ENCODE assay signal across 8 cellular contexts in the genomic region with DNA sequence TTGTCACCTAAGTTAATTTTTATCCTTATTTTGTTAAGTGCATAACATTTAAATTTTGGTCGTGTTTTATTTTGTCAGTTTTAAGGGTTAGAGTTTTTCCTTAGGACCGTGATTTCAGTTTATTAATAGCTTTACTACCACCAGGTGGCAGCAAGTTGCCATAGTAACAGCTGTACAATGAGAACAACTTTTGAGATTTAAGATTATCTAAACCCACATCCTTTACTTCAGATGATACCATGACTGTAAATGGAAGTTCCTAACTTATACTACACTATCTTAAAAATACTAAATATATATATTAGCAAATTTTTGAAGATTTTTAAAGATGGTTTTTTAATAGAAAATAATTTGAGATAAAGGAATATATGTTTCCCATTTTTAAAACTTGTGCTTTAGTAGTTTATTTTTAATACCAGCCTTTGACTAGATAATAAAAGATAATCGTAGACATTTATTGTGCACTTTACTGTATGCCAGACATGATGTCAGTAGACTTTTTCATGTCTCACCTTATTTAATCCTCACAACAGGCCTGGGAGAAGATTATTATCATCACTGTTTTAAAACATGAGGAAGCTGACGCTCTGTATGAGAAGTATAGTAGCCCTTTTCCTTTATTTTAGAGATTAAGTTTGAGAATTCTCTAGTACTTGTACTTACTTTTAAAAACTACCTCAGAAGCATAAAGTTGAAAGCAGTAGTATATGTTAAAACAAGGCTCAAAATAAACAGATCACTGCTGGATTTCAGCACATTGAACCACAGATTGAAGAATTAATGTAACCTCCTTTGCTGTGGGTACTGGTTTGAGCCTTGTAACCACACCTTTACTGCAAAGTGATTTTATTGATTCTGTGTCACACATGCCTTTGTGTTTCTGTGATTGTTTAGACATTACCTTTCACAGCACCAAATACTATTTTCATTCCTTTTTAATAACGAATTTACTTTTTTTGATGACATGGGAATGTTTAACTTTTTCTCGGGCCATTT. TPM values are rescaled to one million over a fixed set of nuclear protein-coding genes. Genes with fewer than 3 reads are reported as not detected.
DNase-seq lines count a peak whose midpoint lies in the region; ATAC-seq lines count a peak whose summit lies in the region.

No MANE protein-coding gene starts in this region.

- H3K27me3 ChIP-seq in SJCRH30, result no peaks in the 10 kb centered on the region

- peaks cover 0 to 1% (median 0%) of the 10 kb centered on the region in 3 donors for H3K27me3 Mint-ChIP-seq in immature natural killer cell (ENCODE audit: low read depth in 3 of 3)

- H3K4me1 ChIP-seq in SJCRH30, result no peaks in the 10 kb centered on the region

- peaks cover 19 to 24% (median 23%) of the 10 kb centered on the region in 3 donors for H3K36me3 Mint-ChIP-seq in immature natural killer cell

- ATAC-seq in GM18517 (IDR thresholded peaks at IDR 0.05; ENCODE audit: unreplicated experiment) (peak; percentile 70), HG03280 (IDR thresholded peaks at IDR 0.05; ENCODE audit: unreplicated experiment) (peak; percentile 80)

- peaks cover 6 to 31% of the 10 kb centered on the region in 2 donors for H3K4me1 Mint-ChIP-seq in immature natural killer cell

- no peak overlapping the region for H3K4me3 ChIP-seq in SJCRH30

- peak overlapping the region in 5 of 6 donors; percentile 31 to 73 (median 53) for H3K27ac Mint-ChIP-seq in immature natural killer cell

- no peaks in the 10 kb centered on the region; the same call in 1 of the 2 replicates for H3K9me3 ChIP-seq in SJCRH30 (replicated peaks)

- DNase-seq in Ammon's horn (ENCODE audit: low spot score), result peak; percentile 63
- peak; percentile 20 to 64 for DNase-seq in SJCRH30
- peak; percentile 66 for DNase-seq in astrocyte of the hippocampus (ENCODE audit: low read depth, low spot score)
- peak; percentile 46 to 61 (median 52) for DNase-seq in immature natural killer cell
- peak in 2 of 3 donors; percentile 6 to 13 for DNase-seq in stimulated activated CD4-positive, alpha-beta T cell treated with anti-CD3 and anti-CD28 coated beads, TNF-alpha, amount 100 ng/mL, for 1 hour (ENCODE audit: low read depth in 3 of 3, low spot score in 1 of 3)
- DNase-seq in posterior vena cava (ENCODE audit: low spot score), result no peak

- peaks cover 73% of the 10 kb centered on the region for H3K36me3 ChIP-seq in SJCRH30

- intact Hi-C loops in posterior vena cava (cut with DNase I), result no loop called here

- no peaks in the 10 kb centered on the region for H3K9me3 Mint-ChIP-seq in immature natural killer cell

- H3K4me3 Mint-ChIP-seq in immature natural killer cell, result no peak overlapping the region

- H3K27ac ChIP-seq in SJCRH30, result no peak overlapping the region

RNA-seq across cellular contexts. Expression of gene SREK1, which starts 27.5 kb away (rescaled TPM):
- 67.5 and 103 TPM in 2 replicates for total RNA-seq in SJCRH30 (2014; rRNA removed; shearing (Covaris generic))
- polyA plus RNA-seq in immature natural killer cell, result 10 to 100 TPM; 13.1 to 27.4 (median 15.3) TPM
- 10 to 100 TPM; 56.1 to 62.0 TPM for total RNA-seq in posterior vena cava
